Comparison of ENCODE assay signal across 18 cellular contexts in genomic region chr2:53475766-53476165, GRCh38.
DNase-seq lines count a peak whose midpoint lies in the region; ATAC-seq, FAIRE-seq and TF ChIP-seq lines count a peak whose summit lies in the region.
"Had no signal": no experiment of that assay in that cellular context is flagged by ENCODE, and none has a peak within 500 bp of the region (broad histone marks: within the 10 kb centered on the region; RNA-seq: fewer than 3 reads in every experiment).

No MANE protein-coding gene starts in this region.

- peaks cover 25 to 37% of the 10 kb centered on the region in 2 experiments for H3K4me1 ChIP-seq in HCT116 (ENCODE audit: control insufficient read depth in 1 of 2, insufficient read depth in 2 of 2, low read length in 2 of 2)
- H3K4me1 ChIP-seq: Caco-2 had no signal

- peak overlapping the region; percentile 72 for H3K4me2 ChIP-seq in HCT116 (ENCODE audit: low read length)

- no peaks in the 10 kb centered on the region for H3K9me2 ChIP-seq in HCT116 (ENCODE audit: insufficient read depth)

- no peaks in the 10 kb centered on the region for H3K79me2 ChIP-seq in HCT116 (ENCODE audit: insufficient read depth, low read length)

- no peak for FAIRE-seq in RCC 7860 (lab: Jason Lieb, UNC)
- FAIRE-seq: G401.6 had no signal

- H3K36me3 ChIP-seq in HCT116 (ENCODE audit: control insufficient read depth in 1 of 2, insufficient read depth in 2 of 2, low read length in 2 of 2) = no peaks in the 10 kb centered on the region

- CTCF ChIA-PET in HCT116 (lab: Charles Lee) = no interaction called here

- no peaks in the 10 kb centered on the region for H3K27me3 ChIP-seq in HCT116 (ENCODE audit: insufficient read depth, low read length)

- BruUV-seq in HCT116 (replicated peaks; lab: Mats Ljungman, UMichigan) = no TSS peak

- no peaks in the 10 kb centered on the region for H3K9me3 ChIP-seq in HCT116 (ENCODE audit: control insufficient read depth in 1 of 2, insufficient read depth in 1 of 2, low read depth in 1 of 2, low read length in 2 of 2)
- H3K9me3 ChIP-seq: Caco-2 had no signal

- peak overlapping the region; percentile 62 for H2AFZ ChIP-seq in HCT116 (ENCODE audit: low read depth, low read length, poor library complexity, severe bottlenecking)

- H4K20me1 ChIP-seq in HCT116 (ENCODE audit: insufficient read depth) = no peaks in the 10 kb centered on the region

- peak; percentile 23 for DNase-seq in EH (ENCODE audit: low read depth)
- no peak for DNase-seq in HCT116 (ENCODE audit: low read depth, low spot score)
- DNase-seq in RCC 7860 (ENCODE audit: low spot score) = peak; percentile 8
- peak; percentile 40 for DNase-seq in kidney tubule cell (ENCODE audit: low spot score)
- DNase-seq in Right ventricle myocardium superior = no peak
- DNase-seq in GOT3 (lab: John Stamatoyannopoulos, UW) = no peak
- no peak for DNase-seq in activated CD4-positive, alpha-beta T cell treated with anti-CD3 and anti-CD28 coated beads, Interleukin-2, amount 50 U/mL, for 4 hours
- DNase-seq: Caco-2; CD8-positive, alpha-beta T cell; KG1; MM.1S; NCI-H2081; NCI-H510A; SHP77; T-helper 1 cell had no signal

- RAD21 ChIA-PET in HCT116 (lab: Charles Lee; ENCODE audit: low non-redundant PET in 1 of 2, low total read pairs in 2 of 2, uncharacterized antibody in 2 of 2, unreplicated experiment in 2 of 2) = no interaction called here

- H3K4me3 ChIP-seq in HCT116 (replicated peaks in 1 of 2; ENCODE audit: low read depth in 1 of 2, low read length in 2 of 2) = peak overlapping the region in 1 of 2 experiments; percentile 24; a peak in 1 of 4 replicates

- no peak for TF ChIP-seq RAD21 in HCT116 (IDR thresholded peaks at IDR 0.05; ENCODE audit: low read depth)

- ATAC-seq in HCT116 (peak; percentile 23), Right ventricle myocardium superior (ENCODE audit: poor library complexity) (no peak), GM18520 (IDR thresholded peaks at IDR 0.05; ENCODE audit: unreplicated experiment) (no peak)
- ATAC-seq: CD8-positive, alpha-beta T cell had no signal

- no peak overlapping the region for H3K9ac ChIP-seq in HCT116 (ENCODE audit: low read length)

- intact Hi-C loops in HCT116 (cut with micrococcal nuclease) (no loop called here), Right ventricle myocardium superior (cut with DNase I) (no loop called here)

- peak overlapping the region; percentile 57; the same call in 1 of the 2 replicates for H3K27ac ChIP-seq in HCT116 (ENCODE audit: low read depth, low read length)
- H3K27ac ChIP-seq: C4-2B had no signal

- POLR2A ChIA-PET in HCT116 (lab: Charles Lee) = no interaction called here

- TF ChIP-seq POLR2A in HCT116 (IDR thresholded peaks at IDR 0.05; ENCODE audit: borderline replicate concordance, extremely low read depth, insufficient read depth, insufficient read length) = no peak

- no peak for TF ChIP-seq CTCF in HCT116 (IDR thresholded peaks at IDR 0.05 in 2 of 3, conservative IDR thresholded peaks at IDR 0.05 in 1 of 3; ENCODE audit: borderline replicate concordance in 1 of 3, insufficient read depth in 1 of 3, low read depth in 2 of 3, low read length in 2 of 3)

TF ChIP-seq in HCT116, 20 proteins besides CTCF, POLR2A, EP300 and RAD21:
- TF ChIP-seq POLR2AphosphoS5 (IDR thresholded peaks at IDR 0.05; ENCODE audit: low read depth, low read length) (no peak), TCF7L2 (IDR thresholded peaks at IDR 0.05; ENCODE audit: borderline replicate concordance, extremely low read depth, insufficient read depth, insufficient read length) (no peak), ZBTB33 (IDR thresholded peaks at IDR 0.05; ENCODE audit: extremely low read depth, insufficient replicate concordance, low read length) (no peak)

Comparison
In these comparisons a context has a peak if more than half of its experiments do, and no peak if none do; other contexts are left out.
1. DNase-seq: peak in EH (single experiment), RCC 7860 (single experiment) and kidney tubule cell (single experiment); none in HCT116 (single experiment), Right ventricle myocardium superior (single experiment), GOT3 (single experiment) and activated CD4-positive, alpha-beta T cell treated with anti-CD3 and anti-CD28 coated beads, Interleukin-2, amount 50 U/mL, for 4 hours (0 of 2).